In genomic region chr6:79868098-79868722, GRCh38 we compare ENCODE assay signal across 9 cellular contexts.
DNase-seq lines count a peak whose midpoint lies in the region; ATAC-seq and TF ChIP-seq lines count a peak whose summit lies in the region.
"Had no signal": no experiment of that assay in that cellular context is flagged by ENCODE, and none has a peak within 500 bp of the region (broad histone marks: within the 10 kb centered on the region; RNA-seq: fewer than 3 reads in every experiment).

No MANE protein-coding gene starts in this region.

- no peaks in the 10 kb centered on the region for H3K4me1 ChIP-seq in right atrium auricular region

- CTCF ChIA-PET in AG04450 (lab: Charles Lee) = interaction anchor here (0.6 to 3.8 kb wide), 64 partner anchors 8 to 1389 kb away, joined by 3 to 34 read pairs (median 4); partner anchors contain the start of gene SH3BGRL2

- POLR2A ChIA-PET in AG04450 (lab: Yijun Ruan, JAX) = no interaction called here

- no peaks in the 10 kb centered on the region for H3K36me3 ChIP-seq in right atrium auricular region
- H3K36me3 ChIP-seq: neutrophil had no signal

- H3K27ac Mint-ChIP-seq in activated naive CD8-positive, alpha-beta T cell treated with anti-CD3 and anti-CD28 coated beads, Interleukin-2, amount 50 U/mL, for 24 hours = no peak overlapping the region

- H3K4me3 Mint-ChIP-seq in activated naive CD8-positive, alpha-beta T cell treated with anti-CD3 and anti-CD28 coated beads, Interleukin-2, amount 50 U/mL, for 24 hours = no peak overlapping the region

- H3K9me3 ChIP-seq in AG04450 (ENCODE audit: control insufficient read depth, insufficient read depth, low read length) = no peaks in the 10 kb centered on the region
- H3K9me3 ChIP-seq in right atrium auricular region = no peaks in the 10 kb centered on the region
- H3K9me3 ChIP-seq: neutrophil had no signal

- ATAC-seq in activated naive CD8-positive, alpha-beta T cell treated with anti-CD3 and anti-CD28 coated beads, Interleukin-2, amount 50 U/mL, for 24 hours = peak; percentile 12
- ATAC-seq in sciatic nerve (peak; percentile 53), HG02588 (IDR thresholded peaks at IDR 0.05; ENCODE audit: unreplicated experiment) (no peak)

- DNase-seq in AG04450 (ENCODE audit: low read depth, low spot score) (peak; percentile 39), GM12865 (ENCODE audit: low read depth) (peak; percentile 74), HT1080 (ENCODE audit: low read depth) (peak; percentile 69), NCI-H526 (lab: John Stamatoyannopoulos, UW) (peak; percentile 72 to 92), right atrium auricular region (ENCODE audit: low spot score) (no peak), sciatic nerve (ENCODE audit: low spot score) (no peak)
- peak; percentile 18 for DNase-seq in activated naive CD8-positive, alpha-beta T cell treated with anti-CD3 and anti-CD28 coated beads, Interleukin-2, amount 50 U/mL, for 24 hours

- H3K27ac ChIP-seq in AG04450 (ENCODE audit: low read depth, low read length) = no peak overlapping the region
- H3K27ac ChIP-seq in right atrium auricular region = no peak overlapping the region
- H3K27ac ChIP-seq: neutrophil had no signal

- peaks cover 9% of the 10 kb centered on the region for H3K4me1 Mint-ChIP-seq in activated naive CD8-positive, alpha-beta T cell treated with anti-CD3 and anti-CD28 coated beads, Interleukin-2, amount 50 U/mL, for 24 hours

- TF ChIP-seq CTCF in AG04450 (IDR thresholded peaks at IDR 0.05; ENCODE audit: low read depth, low read length) (peak; percentile 72), GM12865 (IDR thresholded peaks at IDR 0.05; ENCODE audit: insufficient read depth, low read depth, low read length, missing control alignments) (peak; percentile 61), right atrium auricular region (IDR thresholded peaks at IDR 0.05) (peak; percentile 24 to 67)

- no peaks in the 10 kb centered on the region for H3K27me3 ChIP-seq in AG04450 (ENCODE audit: control insufficient read depth, insufficient read depth, low read length)
- no peaks in the 10 kb centered on the region for H3K27me3 ChIP-seq in right atrium auricular region

- no peaks in the 10 kb centered on the region for H3K9me3 Mint-ChIP-seq in activated naive CD8-positive, alpha-beta T cell treated with anti-CD3 and anti-CD28 coated beads, Interleukin-2, amount 50 U/mL, for 24 hours

- H3K4me3 ChIP-seq in AG04450 (ENCODE audit: low read depth, low read length) = peak overlapping the region; percentile 48
- no peak overlapping the region for H3K4me3 ChIP-seq in GM12865 (ENCODE audit: low read depth, low read length)
- no peak overlapping the region for H3K4me3 ChIP-seq in right atrium auricular region

- peaks cover 1% of the 10 kb centered on the region for H3K27me3 Mint-ChIP-seq in activated naive CD8-positive, alpha-beta T cell treated with anti-CD3 and anti-CD28 coated beads, Interleukin-2, amount 50 U/mL, for 24 hours

- no peaks in the 10 kb centered on the region for H3K36me3 Mint-ChIP-seq in activated naive CD8-positive, alpha-beta T cell treated with anti-CD3 and anti-CD28 coated beads, Interleukin-2, amount 50 U/mL, for 24 hours (ENCODE audit: low read depth)

- intact Hi-C loops in sciatic nerve (cut with DNase I) = no loop called here

Comparison
In these comparisons a context has a peak if more than half of its experiments do, and no peak if none do; other contexts are left out.
1. DNase-seq: peak in AG04450 (single experiment), GM12865 (single experiment), HT1080 (single experiment), NCI-H526 (2 of 2) and activated naive CD8-positive, alpha-beta T cell treated with anti-CD3 and anti-CD28 coated beads, Interleukin-2, amount 50 U/mL, for 24 hours (single experiment); none in right atrium auricular region (single experiment) and sciatic nerve (single experiment).
2. Peak in every context shown above with its lines, with median percentiles within 50 percentile points of each other: CTCF ChIP-seq.